In the genomic region with DNA sequence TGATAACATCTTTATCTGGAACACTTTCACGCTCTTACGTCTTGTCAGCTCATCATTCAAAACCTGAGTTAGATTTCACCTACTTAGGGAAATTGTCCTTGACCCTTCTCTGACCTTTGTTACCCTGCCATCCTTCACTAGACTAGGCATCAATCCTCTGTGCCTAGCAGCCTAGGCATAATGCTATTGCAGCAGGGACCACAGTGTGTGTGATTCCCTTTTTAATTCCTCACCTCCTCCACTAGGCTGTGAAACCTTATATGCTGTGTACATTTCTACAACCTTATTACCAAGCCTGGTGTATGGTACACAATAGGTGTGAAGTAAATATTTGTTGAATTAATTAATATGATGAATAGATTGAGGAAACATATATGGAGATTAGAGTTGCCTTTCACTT, we compare ENCODE assay signal across 22 cellular contexts.
DNase-seq lines count a peak whose midpoint lies in the region; ATAC-seq and TF ChIP-seq lines count a peak whose summit lies in the region.
"Had no signal": no experiment of that assay in that cellular context is flagged by ENCODE, and none has a peak within 500 bp of the region (broad histone marks: within the 10 kb centered on the region; RNA-seq: fewer than 3 reads in every experiment).

No MANE protein-coding gene starts in this region.

- H3K79me2 ChIP-seq in GM23338 (replicated peaks; ENCODE audit: insufficient read depth) = no peaks in the 10 kb centered on the region

- no peak overlapping the region for H3K4me3 Mint-ChIP-seq in GM23338
- no peak overlapping the region for H3K4me3 Mint-ChIP-seq in endodermal cell
- H3K4me3 Mint-ChIP-seq: CD8-positive, alpha-beta T cell had no signal

- H2AFZ ChIP-seq in GM23338 = no peak overlapping the region
- H2AFZ ChIP-seq: PC-9 had no signal

- H3K4me2 ChIP-seq in GM23338 = peak overlapping the region; percentile 36
- H3K4me2 ChIP-seq: PC-9 had no signal

- no peaks in the 10 kb centered on the region for H3K36me3 ChIP-seq in GM23338 (ENCODE audit: insufficient read depth)
- no peaks in the 10 kb centered on the region for H3K36me3 ChIP-seq in endodermal cell (ENCODE audit: control insufficient read depth, insufficient read depth, low read length)
- H3K36me3 ChIP-seq: SJCRH30 had no signal

- no peaks in the 10 kb centered on the region for H3K27me3 ChIP-seq in GM23338 (ENCODE audit: insufficient read depth)
- H3K27me3 ChIP-seq in endodermal cell (ENCODE audit: control insufficient read depth, insufficient read depth, low read length, poor library complexity, severe bottlenecking) = no peaks in the 10 kb centered on the region
- H3K27me3 ChIP-seq: SJCRH30 had no signal

- no peaks in the 10 kb centered on the region for H4K20me1 ChIP-seq in GM23338 (replicated peaks; ENCODE audit: insufficient read depth)

- TF ChIP-seq CTCF in GM23338 (conservative IDR thresholded peaks at IDR 0.05; ENCODE audit: low read depth in 2 of 2) (0 out of 4 replicates have a peak, but pooled peaks of 1 of the 2 experiments have one; percentile 13), endodermal cell (conservative IDR thresholded peaks at IDR 0.05) (peak; percentile 30)

- H3K27ac ChIP-seq in GM23338 (ENCODE audit: low read depth) (peak overlapping the region; percentile 50; the same call in 1 of the 2 replicates), endodermal cell (ENCODE audit: low read depth, low read length) (no peak overlapping the region)
- H3K27ac ChIP-seq: PC-9, SJCRH30 had no signal

- no peak overlapping the region for H3K9ac ChIP-seq in endodermal cell (ENCODE audit: extremely low read depth, low read length, poor library complexity, severe bottlenecking)

- H3K9me3 ChIP-seq in endodermal cell (ENCODE audit: control insufficient read depth, low read length) = no peaks in the 10 kb centered on the region
- H3K9me3 ChIP-seq: SJCRH30 had no signal

- WGBS in endodermal cell (ENCODE audit: insufficient coverage in 1 of 2, insufficient read length in 1 of 2), 2 experiments = 93 to 100% methylated on average over 2 of the region's 2 CpGs

- H3K4me1 ChIP-seq in GM23338 (ENCODE audit: insufficient read depth) (peaks cover 32% of the 10 kb centered on the region), endodermal cell (ENCODE audit: control insufficient read depth, insufficient read depth, low read length) (no peaks in the 10 kb centered on the region)

- H3K9me3 Mint-ChIP-seq in GM23338 = no peaks in the 10 kb centered on the region
- no peaks in the 10 kb centered on the region for H3K9me3 Mint-ChIP-seq in endodermal cell

- peaks cover 22% of the 10 kb centered on the region for H3K4me1 Mint-ChIP-seq in GM23338
- peaks cover 7% of the 10 kb centered on the region for H3K4me1 Mint-ChIP-seq in endodermal cell

- H3K27me3 Mint-ChIP-seq in GM23338 (ENCODE audit: insufficient read depth, low read depth, poor library complexity) = no peaks in the 10 kb centered on the region
- no peaks in the 10 kb centered on the region for H3K27me3 Mint-ChIP-seq in endodermal cell (ENCODE audit: insufficient read depth)

- H3F3A ChIP-seq in GM23338 (replicated peaks; ENCODE audit: low read depth) = no peaks in the 10 kb centered on the region

- DNase-seq in NCI-H510A treated with DMSO at 0.1 percent for 48 hours (lab: John Stamatoyannopoulos, UW) (peak; percentile 93), NCI-H510A (lab: John Stamatoyannopoulos, UW) (no peak), GM23338 (ENCODE audit: low spot score) (peak; percentile 15), NCI-H748 (lab: John Stamatoyannopoulos, UW; ENCODE audit: unreplicated experiment) (peak; percentile 56), endodermal cell (no peak), CD1c-positive myeloid dendritic cell (ENCODE audit: extremely low spot score) (no peak)
- DNase-seq: C1 segment of cervical spinal cord; CD8-positive, alpha-beta T cell; DMS 273 treated with DMSO at 0.1 percent for 48 hours; DND-41; H7; Kasumi-1; MV-4-11; NCI-H1694 treated with DMSO at 0.1 percent for 48 hours; NCI-H2171; NCI-H226; NCI-H526; PC-9; SJCRH30 had no signal

- H3K9me2 ChIP-seq in GM23338 (ENCODE audit: insufficient read depth) = no peaks in the 10 kb centered on the region; the same call in 1 of the 2 replicates

- ATAC-seq in GM23338 (peak; percentile 67), HG03439 (IDR thresholded peaks at IDR 0.05; ENCODE audit: unreplicated experiment) (no peak)
- ATAC-seq: CD8-positive, alpha-beta T cell; K562; Right ventricle myocardium inferior had no signal

- no peaks in the 10 kb centered on the region for H3K36me3 Mint-ChIP-seq in GM23338 (ENCODE audit: low read depth)
- no peaks in the 10 kb centered on the region for H3K36me3 Mint-ChIP-seq in endodermal cell (ENCODE audit: low read depth)
- H3K36me3 Mint-ChIP-seq: CD8-positive, alpha-beta T cell had no signal

- H3K27ac Mint-ChIP-seq in GM23338 (no peak overlapping the region), endodermal cell (no peak overlapping the region)
- H3K27ac Mint-ChIP-seq: CD8-positive, alpha-beta T cell had no signal

- H3K4me3 ChIP-seq in GM23338 (no peak overlapping the region), endodermal cell (ENCODE audit: low read length) (no peak overlapping the region)
- H3K4me3 ChIP-seq: K562, PC-9, SJCRH30 had no signal

TF ChIP-seq in GM23338, 12 proteins besides CTCF, POLR2A, EP300 and RAD21 (continues in another document):
- TF ChIP-seq, protein P1, sequence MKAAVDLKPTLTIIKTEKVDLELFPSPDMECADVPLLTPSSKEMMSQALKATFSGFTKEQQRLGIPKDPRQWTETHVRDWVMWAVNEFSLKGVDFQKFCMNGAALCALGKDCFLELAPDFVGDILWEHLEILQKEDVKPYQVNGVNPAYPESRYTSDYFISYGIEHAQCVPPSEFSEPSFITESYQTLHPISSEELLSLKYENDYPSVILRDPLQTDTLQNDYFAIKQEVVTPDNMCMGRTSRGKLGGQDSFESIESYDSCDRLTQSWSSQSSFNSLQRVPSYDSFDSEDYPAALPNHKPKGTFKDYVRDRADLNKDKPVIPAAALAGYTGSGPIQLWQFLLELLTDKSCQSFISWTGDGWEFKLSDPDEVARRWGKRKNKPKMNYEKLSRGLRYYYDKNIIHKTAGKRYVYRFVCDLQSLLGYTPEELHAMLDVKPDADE (IDR thresholded peaks at IDR 0.05) = no peak
- TF ChIP-seq CREB1 (CRISPR knock-in tag; IDR thresholded peaks at IDR 0.05; ENCODE audit: low read depth) (no peak), JUNB (IDR thresholded peaks at IDR 0.05; ENCODE audit: unreplicated experiment) (no peak), POLR2AphosphoS5 (IDR thresholded peaks at IDR 0.05; ENCODE audit: low read depth) (no peak), STAT1 (IDR thresholded peaks at IDR 0.05; ENCODE audit: unreplicated experiment) (no peak), NANOG (IDR thresholded peaks at IDR 0.05; ENCODE audit: borderline replicate concordance) (no peak), ZNF114 (CRISPR knock-in tag; IDR thresholded peaks at IDR 0.05) (no peak), EZH2phosphoT487 (IDR thresholded peaks at IDR 0.05; ENCODE audit: unreplicated experiment) (no peak)

Comparison
In these comparisons a context has a peak if more than half of its experiments do, and no peak if none do; other contexts are left out.
1. DNase-seq: peak in NCI-H510A treated with DMSO at 0.1 percent for 48 hours (single experiment), GM23338 (single experiment) and NCI-H748 (single experiment); none in NCI-H510A (single experiment), endodermal cell (single experiment) and CD1c-positive myeloid dendritic cell (single experiment).